Comparison of ENCODE assay signal across 8 cellular contexts in genomic region chr2:111702119-111702808, GRCh38.
DNase-seq lines count a peak whose midpoint lies in the region; ATAC-seq and TF ChIP-seq lines count a peak whose summit lies in the region.

No MANE protein-coding gene starts in this region.

- H3K9me2 ChIP-seq in SU-DHL-6 (replicated peaks; ENCODE audit: insufficient read depth, low read length) = no peaks in the 10 kb centered on the region

- no peaks in the 10 kb centered on the region for H3K9me3 ChIP-seq in DND-41 (ENCODE audit: insufficient read depth, low read length, severe bottlenecking)
- H3K9me3 ChIP-seq in SU-DHL-6 (ENCODE audit: insufficient read depth, low read length) = no peaks in the 10 kb centered on the region

- DNase-seq in DND-41 = peak; percentile 75
- DNase-seq in KBM-7 = peak; percentile 61
- DNase-seq in astrocyte of the cerebellum (ENCODE audit: low read depth) = no peak
- peak; percentile 69 for DNase-seq in iPS DF 19.7 (ENCODE audit: low read depth, low spot score)
- peak; percentile 44 to 46 for DNase-seq in stimulated activated CD4-positive, alpha-beta T cell treated with anti-CD3 and anti-CD28 coated beads, Interleukin-1b, Interleukin-23, amount 100 ng/mL, for 4 hours (ENCODE audit: low read depth in 2 of 2)

- no peaks in the 10 kb centered on the region for H4K20me1 ChIP-seq in DND-41 (ENCODE audit: insufficient read depth, low read length)
- H4K20me1 ChIP-seq in SU-DHL-6 (ENCODE audit: low read depth, low read length) = no peaks in the 10 kb centered on the region

- H3K4me3 ChIP-seq in DND-41 (ENCODE audit: low read depth in 1 of 2, low read length in 2 of 2) = no peak overlapping the region
- no peak overlapping the region for H3K4me3 ChIP-seq in SU-DHL-6 (ENCODE audit: insufficient read depth, low read length, poor library complexity, severe bottlenecking)
- H3K4me3 ChIP-seq in astrocyte of the cerebellum (ENCODE audit: low read depth, low read length) = no peak overlapping the region

- ATAC-seq in DND-41 (ENCODE audit: insufficient read depth, low read depth) (no peak), HG03460 (IDR thresholded peaks at IDR 0.05; ENCODE audit: unreplicated experiment) (no peak), HG02938 (IDR thresholded peaks at IDR 0.05; ENCODE audit: unreplicated experiment) (no peak)

- in situ Hi-C loops in KBM-7 (cut with MboI; ENCODE audit: low pct_unique_long_range_greater_than_20kb, low sequenced_read_pairs) (no loop called here), astrocyte of the cerebellum (cut with HindIII; ENCODE audit: low sequenced_read_pairs) (no loop called here)

- no peak overlapping the region for H2AFZ ChIP-seq in DND-41 (ENCODE audit: low read depth, low read length)
- no peak overlapping the region for H2AFZ ChIP-seq in SU-DHL-6 (ENCODE audit: low read depth, low read length, severe bottlenecking)

- H3F3A ChIP-seq in SU-DHL-6 (ENCODE audit: insufficient read depth) = peaks cover 20% of the 10 kb centered on the region

- TF ChIP-seq CTCF in DND-41 (IDR thresholded peaks at IDR 0.05; ENCODE audit: borderline replicate concordance, extremely low read depth, low read length, poor library complexity, severe bottlenecking) (peak; percentile 86), SU-DHL-6 (IDR thresholded peaks at IDR 0.05; ENCODE audit: insufficient read depth, low read length, poor library complexity, severe bottlenecking) (peak; percentile 53), astrocyte of the cerebellum (IDR thresholded peaks at IDR 0.05; ENCODE audit: low read depth, low read length, missing control alignments) (peak; percentile 60)

- H3K27ac ChIP-seq in DND-41 (ENCODE audit: low read length) = peak overlapping the region; percentile 97
- no peak overlapping the region for H3K27ac ChIP-seq in SU-DHL-6 (ENCODE audit: low read depth, low read length)

- H3K4me1 ChIP-seq in DND-41 (ENCODE audit: insufficient read depth, low read length) = peaks cover 96% of the 10 kb centered on the region

- H3K9ac ChIP-seq in DND-41 (ENCODE audit: low read depth, low read length) (peak overlapping the region; percentile 66), SU-DHL-6 (ENCODE audit: low read length) (no peak overlapping the region)

- peaks cover 13% of the 10 kb centered on the region for H3K79me2 ChIP-seq in DND-41 (ENCODE audit: insufficient read depth, low read length)
- no peaks in the 10 kb centered on the region for H3K79me2 ChIP-seq in SU-DHL-6 (ENCODE audit: insufficient read depth, low read length)

- H3K36me3 ChIP-seq in DND-41 (ENCODE audit: insufficient read depth, low read length) (no peaks in the 10 kb centered on the region), SU-DHL-6 (ENCODE audit: low read length) (no peaks in the 10 kb centered on the region)

- H3K4me2 ChIP-seq in DND-41 (ENCODE audit: insufficient read depth, low read length) = peak overlapping the region; percentile 23
- no peak overlapping the region for H3K4me2 ChIP-seq in SU-DHL-6 (ENCODE audit: low read depth, low read length, poor library complexity, severe bottlenecking)

- H3K27me3 ChIP-seq in DND-41 (ENCODE audit: insufficient read depth, low read length, poor library complexity) (no peaks in the 10 kb centered on the region), SU-DHL-6 (ENCODE audit: low read length) (no peaks in the 10 kb centered on the region)
